ENCODE assay signal across 20 cellular contexts in the genomic region with DNA sequence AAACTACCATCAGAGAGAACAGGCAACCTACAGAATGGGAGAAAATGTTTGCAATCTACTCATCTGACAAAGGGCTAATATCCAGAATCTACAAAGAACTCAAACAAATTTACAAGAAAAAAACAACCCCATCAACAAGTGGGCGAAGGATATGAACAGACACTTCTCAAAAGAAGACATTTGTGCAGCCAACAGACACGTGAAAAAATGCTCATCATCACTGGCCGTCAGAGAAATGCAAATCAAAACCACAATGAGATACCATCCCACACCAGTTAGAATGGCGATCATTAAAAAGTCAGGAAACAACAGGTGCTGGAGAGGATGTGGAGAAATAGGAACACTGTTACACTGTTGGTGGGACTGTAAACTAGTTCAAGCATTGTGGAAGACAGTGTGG. TPM values are rescaled to one million over a fixed set of nuclear protein-coding genes. Genes with fewer than 3 reads are reported as not detected.
"Had no signal": no experiment of that assay in that cellular context is flagged by ENCODE, and none has a peak within 500 bp of the region (broad histone marks: within the 10 kb centered on the region; RNA-seq: fewer than 3 reads in every experiment).

No MANE protein-coding gene starts in this region.

RNA-seq across cellular contexts. Expression of gene VPREB1, which starts 51.6 kb away (rescaled TPM):
- total RNA-seq: activated naive CD4-positive, alpha-beta T cell treated with anti-CD3 and anti-CD28 coated beads for 36 hours; activated naive CD4-positive, alpha-beta T cell treated with anti-CD3 and anti-CD28 coated beads, Interleukin-2, amount 50 U/mL, for 72 hours; activated naive CD8-positive, alpha-beta T cell treated with anti-CD3 and anti-CD28 coated beads for 36 hours; activated naive CD8-positive, alpha-beta T cell treated with anti-CD3 and anti-CD28 coated beads, Interleukin-2, amount 10 ng/mL, durations not matched to agents 7 days and 5 days; activated T-cell treated with anti-CD3 and anti-CD28 coated beads, Interleukin-2, amount 50 U/mL, for 4 hours; activated T-cell treated with anti-CD3 and anti-CD28 coated beads, Interleukin-2, amount 50 U/mL, for 72 hours; activated T-helper 1 cell treated with anti-CD3 and anti-CD28 coated beads, Interleukin-12 subunit alpha, Interleukin-12 subunit beta, Interleukin-2, Interleukin-4 antibody, amounts not matched to agents 30 ng/mL and 10 ng/mL and 1 ng/mL, durations not matched to agents 14 hours and 24 hours and 36 hours; activated T-helper 17 cell treated with anti-CD3 and anti-CD28 coated beads, Interleukin-2, amount 50 U/mL, for 72 hours; activated T-helper 2 cell treated with anti-CD3 and anti-CD28 coated beads, Interferon-gamma antibody, Interleukin-2, Interleukin-4, amounts not matched to agents 10 μg/mL and 5 μg/mL and 100 μg/mL, durations not matched to agents 14 hours and 24 hours and 36 hours; adrenal gland; aorta; ascending aorta; astrocyte; body of pancreas; breast epithelium; bronchial epithelial cell; cardiac muscle cell; cardiac septum; cerebellum; chondrocyte had no signal
- polyA plus RNA-seq: adrenal gland, aorta, cardiac muscle cell had no signal
